In the genomic region with DNA sequence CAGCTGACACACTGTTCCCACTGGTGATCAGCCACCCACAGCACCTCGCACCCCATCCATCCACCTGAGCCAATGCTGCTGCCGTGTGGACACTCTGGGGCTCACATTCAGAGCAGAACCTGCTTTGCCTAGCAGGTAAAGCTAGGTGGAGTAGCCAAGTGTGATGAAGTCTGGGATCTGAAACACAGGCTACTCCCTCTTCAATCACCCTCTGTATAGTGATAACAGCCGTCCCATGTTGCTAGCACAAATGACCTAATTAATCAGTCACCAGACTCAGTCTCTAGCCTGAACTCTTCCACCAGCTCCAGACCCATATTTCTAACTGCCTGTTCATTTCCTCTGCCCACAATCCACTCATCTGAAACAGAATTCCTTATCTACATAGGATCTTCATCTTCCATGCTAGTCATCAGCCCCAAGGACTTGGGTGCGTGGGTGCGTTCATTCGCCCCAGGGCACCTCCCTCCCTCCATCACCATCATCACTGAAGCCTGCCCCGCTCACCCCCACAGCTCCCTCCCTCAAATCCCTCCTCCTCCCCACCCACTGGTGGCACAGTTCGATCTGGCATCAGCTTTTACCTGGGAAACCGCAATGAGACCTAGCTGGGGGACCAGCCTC, we compare ENCODE assay signal across 9 cellular contexts. TPM values are rescaled to one million over a fixed set of nuclear protein-coding genes. Genes with fewer than 3 reads are reported as not detected.
DNase-seq lines count a peak whose midpoint lies in the region; ATAC-seq lines count a peak whose summit lies in the region.
"Had no signal": no experiment of that assay in that cellular context is flagged by ENCODE, and none has a peak within 500 bp of the region (broad histone marks: within the 10 kb centered on the region; RNA-seq: fewer than 3 reads in every experiment).

No MANE protein-coding gene starts in this region.

- intact Hi-C loops in naive thymus-derived CD4-positive, alpha-beta T cell (cut with micrococcal nuclease): no loop called here

- CTCF ChIA-PET in naive thymus-derived CD4-positive, alpha-beta T cell (lab: Charles Lee): interaction anchor here (0.6 to 1.8 kb wide), 3 partner anchors 80 to 111 kb away, joined by 3 to 7 read pairs (median 6); no protein-coding TSS in a partner anchor

- H3K9me3 Mint-ChIP-seq in central memory CD8-positive, alpha-beta T cell: no peaks in the 10 kb centered on the region
- no peaks in the 10 kb centered on the region for H3K9me3 Mint-ChIP-seq in naive thymus-derived CD4-positive, alpha-beta T cell

- no peaks in the 10 kb centered on the region for H3K27me3 Mint-ChIP-seq in central memory CD8-positive, alpha-beta T cell
- no peaks in the 10 kb centered on the region for H3K27me3 Mint-ChIP-seq in naive thymus-derived CD4-positive, alpha-beta T cell

- peaks cover 29 to 67% of the 10 kb centered on the region in 2 donors for H3K4me1 ChIP-seq in naive thymus-derived CD4-positive, alpha-beta T cell (ENCODE audit: control insufficient read depth in 2 of 2, insufficient read depth in 2 of 2, low read length in 2 of 2)

- peak overlapping the region; percentile 51 for H3K4me3 Mint-ChIP-seq in central memory CD8-positive, alpha-beta T cell
- peak overlapping the region; percentile 54 to 77 (median 68) for H3K4me3 Mint-ChIP-seq in naive thymus-derived CD4-positive, alpha-beta T cell

- H3K36me3 Mint-ChIP-seq in central memory CD8-positive, alpha-beta T cell (ENCODE audit: insufficient read depth): peaks cover 18% of the 10 kb centered on the region
- peaks cover 0 to 20% (median 10%) of the 10 kb centered on the region in 5 donors for H3K36me3 Mint-ChIP-seq in naive thymus-derived CD4-positive, alpha-beta T cell

- no peaks in the 10 kb centered on the region for H3K27me3 ChIP-seq in naive thymus-derived CD4-positive, alpha-beta T cell (ENCODE audit: control insufficient read depth in 2 of 2, insufficient read depth in 2 of 2, low read length in 2 of 2)

- no peaks in the 10 kb centered on the region for H3K36me3 ChIP-seq in naive thymus-derived CD4-positive, alpha-beta T cell (ENCODE audit: control insufficient read depth in 2 of 3, insufficient read depth in 3 of 3, low read length in 3 of 3)

- no peak overlapping the region for H3K4me3 ChIP-seq in naive thymus-derived CD4-positive, alpha-beta T cell (ENCODE audit: low read length)

- no peaks in the 10 kb centered on the region for H3K9me3 ChIP-seq in naive thymus-derived CD4-positive, alpha-beta T cell (ENCODE audit: control insufficient read depth in 2 of 3, low read length in 3 of 3)

- peak overlapping the region; percentile 3 for H3K27ac ChIP-seq in naive thymus-derived CD4-positive, alpha-beta T cell (ENCODE audit: low read depth, low read length)

- POLR2A ChIA-PET in naive thymus-derived CD4-positive, alpha-beta T cell (lab: Charles Lee): interaction anchor here (1.2 to 2.0 kb wide), 4 partner anchors 14 to 28 kb away, joined by 3 to 13 read pairs (median 6); no protein-coding TSS in a partner anchor

- peak overlapping the region; percentile 54 for H3K27ac Mint-ChIP-seq in central memory CD8-positive, alpha-beta T cell (ENCODE audit: low read depth)
- peak overlapping the region; percentile 16 to 92 (median 84) for H3K27ac Mint-ChIP-seq in naive thymus-derived CD4-positive, alpha-beta T cell

- DNase-seq in ELR (ENCODE audit: low read depth) (peak; percentile 97), RPMI7951 (ENCODE audit: low read depth) (peak; percentile 84), MV-4-11 (lab: John Stamatoyannopoulos, UW) (no peak), HPDE6-E6E7 (ENCODE audit: extremely low spot score) (no peak), dermis blood vessel endothelial cell (no peak)
- no peak for DNase-seq in central memory CD8-positive, alpha-beta T cell (ENCODE audit: low spot score in 2 of 2)
- no peak for DNase-seq in naive thymus-derived CD4-positive, alpha-beta T cell
- DNase-seq: NCI-H1694 had no signal

- peaks cover 84% of the 10 kb centered on the region for H3K4me1 Mint-ChIP-seq in central memory CD8-positive, alpha-beta T cell
- peaks cover 66 to 94% (median 84%) of the 10 kb centered on the region in 7 donors for H3K4me1 Mint-ChIP-seq in naive thymus-derived CD4-positive, alpha-beta T cell

- ATAC-seq in central memory CD8-positive, alpha-beta T cell (replicated peaks; ENCODE audit: extremely low read depth, poor library complexity, severe bottlenecking): no peak
- peak; percentile 62 for ATAC-seq in naive thymus-derived CD4-positive, alpha-beta T cell
- no peak for ATAC-seq in HG02642 (IDR thresholded peaks at IDR 0.05; ENCODE audit: poor library complexity, unreplicated experiment)

RNA-seq across cellular contexts. Expression of gene STK24, which starts 19.8 kb away (rescaled TPM):
- 74.9 and 92.5 TPM in 2 replicates for total RNA-seq in RPMI7951 (2014; rRNA removed; shearing (Covaris generic))
- 100 to 1,000 TPM in 3 of 5 experiments, 10 to 100 TPM in 2; 90.1 to 148 (median 121) TPM for total RNA-seq in naive thymus-derived CD4-positive, alpha-beta T cell
- polyA plus RNA-seq in naive thymus-derived CD4-positive, alpha-beta T cell: 10 to 100 TPM; 29.8 to 44.4 TPM
- total RNA-seq in dermis blood vessel endothelial cell: 40.8 and 69.6 TPM in 2 replicates

Comparison
In these comparisons a context has a peak if more than half of its experiments do, and no peak if none do; other contexts are left out.
1. DNase-seq: peak in ELR (single experiment) and RPMI7951 (single experiment); none in central memory CD8-positive, alpha-beta T cell (0 of 2), naive thymus-derived CD4-positive, alpha-beta T cell (0 of 9), MV-4-11 (single experiment), HPDE6-E6E7 (single experiment) and dermis blood vessel endothelial cell (single experiment).